ENCODE assay signal across 12 cellular contexts in the genomic region with DNA sequence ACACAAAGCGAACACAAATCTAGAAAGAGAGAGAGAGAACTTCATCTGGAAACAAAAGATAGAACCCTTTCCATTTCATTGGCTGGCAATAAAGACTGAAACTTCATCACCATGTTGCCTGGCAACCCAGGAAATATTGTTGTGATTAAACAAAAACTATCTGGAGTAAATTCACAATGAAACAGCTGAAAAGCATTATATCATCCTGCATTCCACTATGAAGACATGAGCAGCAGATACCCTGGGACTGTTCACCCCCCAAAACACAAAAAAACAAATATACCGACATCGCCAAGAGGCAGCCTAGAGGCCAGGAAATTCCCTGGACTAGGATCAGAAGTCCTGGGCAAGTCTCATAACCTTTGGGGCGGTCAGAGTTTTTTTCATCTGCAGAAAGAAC.
DNase-seq lines count a peak whose midpoint lies in the region; FAIRE-seq and TF ChIP-seq lines count a peak whose summit lies in the region.
"Had no signal": no experiment of that assay in that cellular context is flagged by ENCODE, and none has a peak within 500 bp of the region (broad histone marks: within the 10 kb centered on the region; RNA-seq: fewer than 3 reads in every experiment).

No MANE protein-coding gene starts in this region.

- H3K4me3 Mint-ChIP-seq in osteocyte (ENCODE audit: unreplicated experiment) = no peak overlapping the region
- H3K4me3 Mint-ChIP-seq: memory B cell had no signal

- H3K4me1 ChIP-seq in colonic mucosa = no peaks in the 10 kb centered on the region

- FAIRE-seq in GM12891 (lab: Jason Lieb, UNC) = no peak

- no peak for TF ChIP-seq CTCF in AG09319 (IDR thresholded peaks at IDR 0.05; ENCODE audit: low read depth, low read length)
- no peak for TF ChIP-seq CTCF in fibroblast of villous mesenchyme (IDR thresholded peaks at IDR 0.05; ENCODE audit: insufficient read depth, low read depth, low read length)
- TF ChIP-seq CTCF in osteocyte (IDR thresholded peaks at IDR 0.05) = no peak
- TF ChIP-seq CTCF in lower leg skin (IDR thresholded peaks at IDR 0.05) = no peak
- TF ChIP-seq CTCF in colonic mucosa (IDR thresholded peaks at IDR 0.05) = no peak

- H3K9me3 ChIP-seq in colonic mucosa = no peaks in the 10 kb centered on the region

- 27 to 32% methylated on average over 4 of the region's 4 CpGs for WGBS in lower leg skin, 2 donors

- peaks cover 42% of the 10 kb centered on the region for H3K4me1 Mint-ChIP-seq in osteocyte (ENCODE audit: unreplicated experiment)

- H3K27ac ChIP-seq in colonic mucosa = no peak overlapping the region

- no peak for TF ChIP-seq POLR2A in lower leg skin (IDR thresholded peaks at IDR 0.05)
- no peak for TF ChIP-seq POLR2A in GM12891 (IDR thresholded peaks at IDR 0.05; ENCODE audit: low read depth, low read length)

- no peaks in the 10 kb centered on the region for H3K27me3 ChIP-seq in colonic mucosa

- H3K27me3 Mint-ChIP-seq in osteocyte (ENCODE audit: unreplicated experiment) = no peaks in the 10 kb centered on the region
- H3K27me3 Mint-ChIP-seq: memory B cell had no signal

- no peaks in the 10 kb centered on the region for H3K36me3 Mint-ChIP-seq in osteocyte (ENCODE audit: unreplicated experiment)
- H3K36me3 Mint-ChIP-seq: memory B cell had no signal

- no peaks in the 10 kb centered on the region for H3K36me3 ChIP-seq in colonic mucosa

- H3K27ac Mint-ChIP-seq in osteocyte (ENCODE audit: unreplicated experiment) = peak overlapping the region; percentile 97
- H3K27ac Mint-ChIP-seq: memory B cell had no signal

- H3K4me3 ChIP-seq in fibroblast of villous mesenchyme (ENCODE audit: low read depth, low read length) (no peak overlapping the region), lower leg skin (ENCODE audit: low read depth, poor library complexity, severe bottlenecking) (no peak overlapping the region), colonic mucosa (no peak overlapping the region)

- DNase-seq in AG09319 (ENCODE audit: extremely low read depth, low read depth) (peak; percentile 15), RPMI7951 (ENCODE audit: low read depth) (peak; percentile 19), fibroblast of villous mesenchyme (ENCODE audit: low read depth) (peak; percentile 42), osteocyte (ENCODE audit: extremely low spot score, unreplicated experiment) (no peak), lower leg skin (ENCODE audit: low spot score in 2 of 2) (no peak), colonic mucosa (no peak), GM12891 (ENCODE audit: insufficient read length, low spot score) (no peak), SW480 (ENCODE audit: low spot score) (no peak)
- DNase-seq: effector CD8-positive, alpha-beta T cell; H7; NCI-H187 treated with DMSO at 0.1 percent for 48 hours had no signal

- H3K9ac ChIP-seq in colonic mucosa (ENCODE audit: low read depth in 2 of 2, low read length in 2 of 2) = no peak overlapping the region

- intact Hi-C loops in lower leg skin (cut with DNase I; ENCODE audit: low total_unique reads) (no loop called here), colonic mucosa (cut with DNase I) (no loop called here)

- no peaks in the 10 kb centered on the region for H3K9me3 Mint-ChIP-seq in osteocyte (ENCODE audit: unreplicated experiment)
- H3K9me3 Mint-ChIP-seq: memory B cell had no signal

TF ChIP-seq in GM12891, 5 proteins besides CTCF, POLR2A, EP300 and RAD21:
- TF ChIP-seq POLR2AphosphoS5 (IDR thresholded peaks at IDR 0.05; ENCODE audit: low read depth, low read length) (no peak), TAF1 (IDR thresholded peaks at IDR 0.05; ENCODE audit: low read depth, low read length) (no peak), SPI1 (IDR thresholded peaks at IDR 0.05; ENCODE audit: low read depth, low read length) (no peak), PAX5 (IDR thresholded peaks at IDR 0.05; ENCODE audit: insufficient read depth, low read length, severe bottlenecking) (no peak), POU2F2 (IDR thresholded peaks at IDR 0.05; ENCODE audit: low read depth, low read length) (no peak)

Comparison
In these comparisons a context has a peak if more than half of its experiments do, and no peak if none do; other contexts are left out.
1. DNase-seq: peak in AG09319 (single experiment), RPMI7951 (single experiment) and fibroblast of villous mesenchyme (single experiment); none in osteocyte (single experiment), lower leg skin (0 of 2), colonic mucosa (single experiment), GM12891 (single experiment) and SW480 (single experiment).